Comparison of ENCODE assay signal across 8 cellular contexts in the genomic region with DNA sequence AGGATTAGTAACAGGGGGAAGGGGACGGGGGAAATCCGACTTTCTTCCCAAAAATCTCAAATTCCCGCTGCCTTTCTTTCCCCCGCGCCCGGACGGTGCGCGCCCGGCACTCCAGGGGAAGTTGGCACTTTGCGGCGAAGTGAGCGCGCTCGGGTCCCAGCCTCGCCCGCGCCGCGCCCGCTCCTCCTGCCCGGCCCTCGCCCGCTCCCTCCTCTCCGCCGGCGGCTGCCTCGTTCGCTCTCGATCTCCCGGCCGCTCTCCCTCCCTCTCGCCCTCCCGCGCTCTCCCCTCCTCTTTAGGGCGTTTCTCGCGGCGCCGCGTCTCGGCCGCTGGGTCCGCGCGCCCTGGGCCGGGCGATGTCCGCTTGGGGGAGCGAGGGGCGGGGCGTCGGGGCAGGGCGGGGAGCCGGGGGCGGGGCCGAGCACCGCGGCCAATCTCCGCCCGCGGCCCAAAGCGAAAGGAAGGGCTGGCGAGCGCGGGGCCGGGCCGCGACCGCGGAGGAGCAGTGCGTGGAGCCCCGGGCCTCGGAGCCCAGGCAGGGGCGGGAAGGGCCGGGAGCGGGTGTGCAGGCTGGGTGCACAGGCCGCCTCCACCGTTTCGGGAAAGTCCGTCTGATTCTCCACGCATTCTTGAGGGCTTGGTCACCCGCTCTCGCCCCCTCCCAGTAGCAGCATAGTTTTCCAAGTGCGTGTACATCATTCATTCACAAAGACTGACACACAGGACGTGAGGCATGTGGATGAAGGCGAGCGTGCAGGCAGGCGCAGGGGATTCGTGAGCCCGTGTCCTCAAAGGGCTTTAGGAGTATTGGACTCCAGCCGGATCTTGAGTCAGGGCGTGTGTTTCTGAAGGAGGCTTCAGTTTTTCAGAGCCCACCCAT.
DNase-seq lines count a peak whose midpoint lies in the region; ATAC-seq and TF ChIP-seq lines count a peak whose summit lies in the region.

No MANE protein-coding gene starts in this region.

- no peaks in the 10 kb centered on the region for H3K36me3 ChIP-seq in aorta (ENCODE audit: control insufficient read depth in 1 of 2, insufficient read depth in 2 of 2, low read length in 1 of 2)

- no peak for TF ChIP-seq CTCF in astrocyte of the cerebellum (IDR thresholded peaks at IDR 0.05; ENCODE audit: low read depth, low read length, missing control alignments)

- peak; percentile 85 for ATAC-seq in GM18498 (IDR thresholded peaks at IDR 0.05; ENCODE audit: unreplicated experiment)
- ATAC-seq in HG02798 (IDR thresholded peaks at IDR 0.05; ENCODE audit: poor library complexity, unreplicated experiment) = peak; percentile 88
- peak; percentile 97 for ATAC-seq in aorta (ENCODE audit: low FRiP score)

- in situ Hi-C loops in astrocyte of the cerebellum (cut with HindIII; ENCODE audit: low sequenced_read_pairs) = loop anchor here (10.0 to 25.0 kb wide), 2 partner anchors 90 to 338 kb away; no protein-coding TSS in a partner anchor

- WGBS in aorta, 2 donors = 1% methylated on average over 79 to 93 of the region's 93 CpGs

- intact Hi-C loops in aorta (cut with DNase I) = loop anchor here (1.0 to 5.0 kb wide), 3 partner anchors 55 to 230 kb away; no protein-coding TSS in a partner anchor

- H3K4me3 ChIP-seq in astrocyte of the cerebellum (ENCODE audit: low read depth, low read length) (peak overlapping the region; percentile 95), aorta (ENCODE audit: low read length in 2 of 2) (peak overlapping the region; percentile 82 to 91)

- H3K9me3 ChIP-seq in aorta (ENCODE audit: control insufficient read depth, low read length) = no peaks in the 10 kb centered on the region

- peak overlapping the region; percentile 71 to 97 for H3K27ac ChIP-seq in aorta (ENCODE audit: low read depth in 1 of 2, low read length in 2 of 2)

- DNase-seq in NCI-H1417 treated with DMSO at 0.1 percent for 48 hours (lab: John Stamatoyannopoulos, UW) (peak; percentile 71), T-helper 9 cell (peak; percentile 78), astrocyte of the cerebellum (ENCODE audit: low read depth) (peak; percentile 95), hippocampal formation (lab: John Stamatoyannopoulos, UW) (peak; percentile 87 to 91), renal cortical epithelial cell (ENCODE audit: low read depth) (peak; percentile 98), aorta (peak; percentile 96 to 97)

- peaks cover 0 to 2% of the 10 kb centered on the region in 2 donors for H3K4me1 ChIP-seq in aorta (ENCODE audit: control insufficient read depth in 1 of 2, insufficient read depth in 2 of 2, low read length in 2 of 2)

- H3K27me3 ChIP-seq in aorta (ENCODE audit: control insufficient read depth in 1 of 2, insufficient read depth in 2 of 2, low read length in 1 of 2) = no peaks in the 10 kb centered on the region

Comparison
In these comparisons a context has a peak if more than half of its experiments do, and no peak if none do; other contexts are left out.
1. Peak in every context shown above with its lines: DNase-seq, ATAC-seq, H3K4me3 ChIP-seq and H3K27ac ChIP-seq.